Comparison of ENCODE assay signal across 4 cellular contexts in the genomic region with DNA sequence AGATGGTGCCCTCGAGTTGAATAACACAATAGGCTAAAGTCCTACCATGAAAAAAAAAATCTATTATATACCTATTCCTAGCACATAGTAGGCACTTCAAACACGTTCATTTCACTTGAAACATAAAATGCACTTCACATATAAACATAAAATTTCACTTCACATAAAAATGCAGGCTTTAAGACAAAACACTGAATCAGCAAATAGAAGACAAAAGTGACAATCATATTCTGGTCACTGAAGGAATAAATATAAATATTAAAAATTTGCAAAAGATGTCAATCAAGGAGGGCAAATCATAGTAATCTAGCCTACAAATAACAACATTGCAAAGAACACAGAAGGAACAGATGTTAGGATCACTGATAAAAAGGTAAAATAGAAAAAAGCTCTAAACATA.
A peak's percentile ranks its signal among the peaks of the same experiment; 100 is the strongest.
TF ChIP-seq lines count a peak whose summit lies in the region.

No MANE protein-coding gene starts in this region.

TF ChIP-seq in HepG2, 621 proteins besides CTCF, POLR2A, EP300 and RAD21:
- TF ChIP-seq MAFF (IDR thresholded peaks at IDR 0.05; ENCODE audit: low read depth, low read length) (peak; percentile 69), TMF1 (CRISPR knock-in tag; IDR thresholded peaks at IDR 0.05; ENCODE audit: low read depth) (no peak), MAFK (conservative IDR thresholded peaks at IDR 0.05 in 1 of 2, IDR thresholded peaks at IDR 0.05 in 1 of 2; ENCODE audit: low read length in 2 of 2) (peak; percentile 73 to 78), ZNF781 (CRISPR knock-in tag; IDR thresholded peaks at IDR 0.05; ENCODE audit: borderline replicate concordance, not compliant biosample characterization) (no peak), ISX (CRISPR knock-in tag; conservative IDR thresholded peaks at IDR 0.05) (no peak)
TF ChIP-seq in HepG2: peak in this region for 2.

TF ChIP-seq in A549, 52 proteins besides CTCF, POLR2A, EP300 and RAD21:
- peak; percentile 40 for TF ChIP-seq MAFK (IDR thresholded peaks at IDR 0.05; ENCODE audit: partially characterized antibody)
- TF ChIP-seq, protein P1, sequence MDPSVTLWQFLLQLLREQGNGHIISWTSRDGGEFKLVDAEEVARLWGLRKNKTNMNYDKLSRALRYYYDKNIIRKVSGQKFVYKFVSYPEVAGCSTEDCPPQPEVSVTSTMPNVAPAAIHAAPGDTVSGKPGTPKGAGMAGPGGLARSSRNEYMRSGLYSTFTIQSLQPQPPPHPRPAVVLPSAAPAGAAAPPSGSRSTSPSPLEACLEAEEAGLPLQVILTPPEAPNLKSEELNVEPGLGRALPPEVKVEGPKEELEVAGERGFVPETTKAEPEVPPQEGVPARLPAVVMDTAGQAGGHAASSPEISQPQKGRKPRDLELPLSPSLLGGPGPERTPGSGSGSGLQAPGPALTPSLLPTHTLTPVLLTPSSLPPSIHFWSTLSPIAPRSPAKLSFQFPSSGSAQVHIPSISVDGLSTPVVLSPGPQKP (IDR thresholded peaks at IDR 0.05; ENCODE audit: low read depth, low read length): no peak

TF ChIP-seq in IMR-90, 13 proteins besides CTCF, POLR2A, EP300 and RAD21:
- TF ChIP-seq CHD1 (IDR thresholded peaks at IDR 0.05; ENCODE audit: low read depth, low read length) (no peak), MXI1 (IDR thresholded peaks at IDR 0.05; ENCODE audit: borderline replicate concordance, low read depth, low read length) (no peak), MAFK (IDR thresholded peaks at IDR 0.05; ENCODE audit: low read depth, low read length) (peak; percentile 66), NFE2L2 (IDR thresholded peaks at IDR 0.05; ENCODE audit: low read depth, low read length) (no peak)
- TF ChIP-seq, protein P2, sequence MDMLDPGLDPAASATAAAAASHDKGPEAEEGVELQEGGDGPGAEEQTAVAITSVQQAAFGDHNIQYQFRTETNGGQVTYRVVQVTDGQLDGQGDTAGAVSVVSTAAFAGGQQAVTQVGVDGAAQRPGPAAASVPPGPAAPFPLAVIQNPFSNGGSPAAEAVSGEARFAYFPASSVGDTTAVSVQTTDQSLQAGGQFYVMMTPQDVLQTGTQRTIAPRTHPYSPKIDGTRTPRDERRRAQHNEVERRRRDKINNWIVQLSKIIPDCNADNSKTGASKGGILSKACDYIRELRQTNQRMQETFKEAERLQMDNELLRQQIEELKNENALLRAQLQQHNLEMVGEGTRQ (IDR thresholded peaks at IDR 0.05; ENCODE audit: low read depth, low read length): no peak

TF ChIP-seq in K562, 482 proteins besides CTCF, POLR2A, EP300 and RAD21:
- no peak for TF ChIP-seq TSHZ1 (CRISPR knock-in tag; IDR thresholded peaks at IDR 0.05)
- TF ChIP-seq ZNF316 (IDR thresholded peaks at IDR 0.05): peak; percentile 79
- peak; percentile 45; the same call in 1 of the 2 replicates for TF ChIP-seq C11orf30 (IDR thresholded peaks at IDR 0.05; ENCODE audit: low read depth)
- TF ChIP-seq CHD7 (IDR thresholded peaks at IDR 0.05; ENCODE audit: low read depth, low read length): no peak
- TF ChIP-seq MAFF (IDR thresholded peaks at IDR 0.05; ENCODE audit: low read length): peak; percentile 48; the same call in 1 of the 2 replicates
- peak; percentile 33; the same call in 1 of the 2 replicates for TF ChIP-seq MAFG (tag; conservative IDR thresholded peaks at IDR 0.05)
TF ChIP-seq in K562: peak in this region for 4.
